In genomic region chr7:135449467-135449866, GRCh38 we compare ENCODE assay signal across 24 cellular contexts.
"Had no signal": no experiment of that assay in that cellular context is flagged by ENCODE, and none has a peak within 500 bp of the region (broad histone marks: within the 10 kb centered on the region; RNA-seq: fewer than 3 reads in every experiment).

No MANE protein-coding gene starts in this region.

- H3K27me3 ChIP-seq: colonic mucosa, right lobe of liver, tibial nerve, upper lobe of left lung had no signal

- H3K36me3 ChIP-seq: colonic mucosa, left ventricle myocardium inferior, lower lobe of right lung, right lobe of liver, thoracic aorta, tibial nerve, upper lobe of left lung had no signal

- FAIRE-seq: frontal cortex, small intestine, urothelium cell line had no signal

- H3K4me1 Mint-ChIP-seq: nephron progenitor cell had no signal

- H3K9ac ChIP-seq: parathyroid adenoma had no signal

- H3K27ac ChIP-seq: colonic mucosa, left ventricle myocardium inferior, lower lobe of right lung, parathyroid adenoma, right lobe of liver, thoracic aorta, tibial nerve, upper lobe of left lung had no signal

- H3K9me3 Mint-ChIP-seq: immature natural killer cell; naive thymus-derived CD8-positive, alpha-beta T cell; nephron progenitor cell; stimulated activated naive B cell treated with anti-CD40 and anti-IgM and Interleukin-4, amounts not matched to agents 10 μg/mL and 1 μg/mL and 100 μg/mL, for 72 hours; stimulated activated naive CD8-positive, alpha-beta T cell treated with anti-CD3 and anti-CD28 coated beads, Interleukin-15, Interleukin-2, amounts not matched to agents 100 ng/mL and 50 ng/mL, for 24 hours had no signal

- DNase-seq: colonic mucosa; hypothalamus; immature natural killer cell; islet precursor cell; kidney glomerular epithelial cell; left colon; left ventricle myocardium inferior; lower lobe of right lung; naive thymus-derived CD8-positive, alpha-beta T cell; nephron progenitor cell; occipital lobe; right lobe of liver; small intestine; stimulated activated CD4-positive, alpha-beta T cell treated with anti-CD3 and anti-CD28 coated beads, Interleukin-15, amount 100 ng/mL, for 24 hours; stimulated activated CD4-positive, alpha-beta T cell treated with anti-CD3 and anti-CD28 coated beads, Interleukin-2, amount 100 ng/mL, for 48 hours; stimulated activated naive B cell treated with anti-CD40 and anti-IgM and Interleukin-4, amounts not matched to agents 10 μg/mL and 1 μg/mL and 100 μg/mL, for 72 hours; upper lobe of left lung had no signal

- H3K9me3 ChIP-seq: colonic mucosa, left ventricle myocardium inferior, lower lobe of right lung, right lobe of liver, thoracic aorta, tibial nerve, upper lobe of left lung had no signal

- H3K4me3 Mint-ChIP-seq: immature natural killer cell; naive thymus-derived CD8-positive, alpha-beta T cell; nephron progenitor cell; stimulated activated naive B cell treated with anti-CD40 and anti-IgM and Interleukin-4, amounts not matched to agents 10 μg/mL and 1 μg/mL and 100 μg/mL, for 72 hours; stimulated activated naive CD8-positive, alpha-beta T cell treated with anti-CD3 and anti-CD28 coated beads, Interleukin-15, Interleukin-2, amounts not matched to agents 100 ng/mL and 50 ng/mL, for 24 hours had no signal

- H3K4me3 ChIP-seq: colonic mucosa, left ventricle myocardium inferior, lower lobe of right lung, right lobe of liver, thoracic aorta, tibial nerve, upper lobe of left lung had no signal

- ATAC-seq: left colon; lower lobe of right lung; naive thymus-derived CD8-positive, alpha-beta T cell; stimulated activated naive B cell treated with anti-CD40 and anti-IgM and Interleukin-4, amounts not matched to agents 10 μg/mL and 1 μg/mL and 100 μg/mL, for 72 hours had no signal

- H3K4me1 ChIP-seq: colonic mucosa, parathyroid adenoma had no signal

- H3K27me3 Mint-ChIP-seq: naive thymus-derived CD8-positive, alpha-beta T cell; progenitor cell of endocrine pancreas; stimulated activated naive B cell treated with anti-CD40 and anti-IgM and Interleukin-4, amounts not matched to agents 10 μg/mL and 1 μg/mL and 100 μg/mL, for 72 hours; stimulated activated naive CD8-positive, alpha-beta T cell treated with anti-CD3 and anti-CD28 coated beads, Interleukin-15, Interleukin-2, amounts not matched to agents 100 ng/mL and 50 ng/mL, for 24 hours had no signal

- H3K27ac Mint-ChIP-seq: nephron progenitor cell; progenitor cell of endocrine pancreas; stimulated activated naive B cell treated with anti-CD40 and anti-IgM and Interleukin-4, amounts not matched to agents 10 μg/mL and 1 μg/mL and 100 μg/mL, for 72 hours; stimulated activated naive CD8-positive, alpha-beta T cell treated with anti-CD3 and anti-CD28 coated beads, Interleukin-15, Interleukin-2, amounts not matched to agents 100 ng/mL and 50 ng/mL, for 24 hours had no signal

- H3K36me3 Mint-ChIP-seq: immature natural killer cell had no signal

- H2AFZ ChIP-seq: parathyroid adenoma had no signal
